ENCODE assay signal across 8 cellular contexts in the genomic region with DNA sequence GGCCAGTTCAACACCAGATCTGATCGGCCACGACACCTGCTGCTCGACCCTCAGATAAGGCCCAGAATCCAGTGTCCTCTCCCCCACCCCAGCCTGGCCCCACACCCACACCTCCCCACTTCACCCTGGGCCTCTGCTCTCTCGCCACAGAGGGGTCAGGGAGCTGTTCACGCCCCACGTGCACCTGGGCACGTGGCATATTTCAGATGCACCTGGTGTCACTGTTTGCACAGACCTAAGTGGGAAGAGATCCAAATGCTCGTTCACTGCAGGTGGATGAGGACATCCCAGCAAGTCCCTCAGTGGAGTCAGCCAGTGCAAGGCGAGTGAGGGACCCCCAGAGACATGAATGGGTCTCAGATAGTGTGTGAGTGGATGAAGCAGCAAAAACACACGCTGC. TPM values are rescaled to one million over a fixed set of nuclear protein-coding genes. Genes with fewer than 3 reads are reported as not detected.
A peak's percentile ranks its signal among the peaks of the same experiment; 100 is the strongest.
DNase-seq lines count a peak whose midpoint lies in the region; ATAC-seq and TF ChIP-seq lines count a peak whose summit lies in the region.
"Not testable (repeated sequence)": the region's sequence is repeated elsewhere in the genome, so short reads cannot be mapped to it uniquely, and the experiment has no call there.

No MANE protein-coding gene starts in this region.

- not testable (repeated sequence) for H3K4me3 ChIP-seq in upper lobe of right lung

- peaks cover 21% of the 10 kb centered on the region for H3K36me3 Mint-ChIP-seq in CD4-positive, alpha-beta T cell (ENCODE audit: low read depth)
- peaks cover 23% of the 10 kb centered on the region for H3K36me3 Mint-ChIP-seq in WTC11
- not testable (repeated sequence) for H3K36me3 Mint-ChIP-seq in central memory CD8-positive, alpha-beta T cell (ENCODE audit: insufficient read depth)
- peaks cover 0 to 22% (median 4%) of the 10 kb centered on the region in 3 donors for H3K36me3 Mint-ChIP-seq in naive thymus-derived CD8-positive, alpha-beta T cell

- H3K27me3 Mint-ChIP-seq in CD4-positive, alpha-beta T cell; WTC11 (ENCODE audit: low read depth); central memory CD8-positive, alpha-beta T cell; naive thymus-derived CD8-positive, alpha-beta T cell: not testable (repeated sequence)

- not testable (repeated sequence) for DNase-seq in CD4-positive, alpha-beta T cell; WTC11 (ENCODE audit: low spot score); central memory CD8-positive, alpha-beta T cell (ENCODE audit: low spot score in 2 of 2); naive thymus-derived CD8-positive, alpha-beta T cell
- DNase-seq in DMS53 treated with DMSO at 0.1 percent for 48 hours (lab: John Stamatoyannopoulos, UW; ENCODE audit: unreplicated experiment) (peak; percentile 43), NCI-H2029 treated with DMSO at 0.1 percent for 48 hours (lab: John Stamatoyannopoulos, UW) (peak; percentile 25), NCI-H748 (lab: John Stamatoyannopoulos, UW; ENCODE audit: unreplicated experiment) (peak; percentile 83), upper lobe of right lung (peak; percentile 35)

- H3K36me3 ChIP-seq in upper lobe of right lung: not testable (repeated sequence)

- peak overlapping the region; percentile 67 for H3K27ac Mint-ChIP-seq in CD4-positive, alpha-beta T cell
- H3K27ac Mint-ChIP-seq in WTC11: peak overlapping the region; percentile 67
- H3K27ac Mint-ChIP-seq in central memory CD8-positive, alpha-beta T cell (ENCODE audit: low read depth): not testable (repeated sequence)
- H3K27ac Mint-ChIP-seq in naive thymus-derived CD8-positive, alpha-beta T cell: peak overlapping the region in 6 of 10 donors; percentile 21 to 85 (median 68)

- not testable (repeated sequence) for H3K27ac ChIP-seq in CD4-positive, alpha-beta T cell (ENCODE audit: low read depth, low read length); upper lobe of right lung

- POLR2A ChIA-PET in CD4-positive, alpha-beta T cell (lab: Charles Lee): interaction anchor here (0.9 kb wide), 1 partner anchor 25 kb away, joined by 3 read pairs; a partner anchor contains a TSS
- POLR2A ChIA-PET in WTC11 (lab: Charles Lee); naive thymus-derived CD8-positive, alpha-beta T cell (lab: Charles Lee): not testable (repeated sequence)

- intact Hi-C loops in CD4-positive, alpha-beta T cell (cut with DNase I, micrococcal nuclease); upper lobe of right lung (cut with DNase I): not testable (repeated sequence)

- CTCF ChIA-PET in CD4-positive, alpha-beta T cell (lab: Charles Lee); WTC11 (lab: Charles Lee): not testable (repeated sequence)

- not testable (repeated sequence) for ATAC-seq in CD4-positive, alpha-beta T cell (ENCODE audit: poor library complexity); WTC11; central memory CD8-positive, alpha-beta T cell (replicated peaks; ENCODE audit: extremely low read depth, poor library complexity, severe bottlenecking); naive thymus-derived CD8-positive, alpha-beta T cell; upper lobe of right lung

- H3K27me3 ChIP-seq in CD4-positive, alpha-beta T cell (ENCODE audit: control insufficient read depth, insufficient read depth, low read length); upper lobe of right lung: not testable (repeated sequence)

- not testable (repeated sequence) for H3K9me3 ChIP-seq in CD4-positive, alpha-beta T cell (ENCODE audit: control insufficient read depth, low read length); upper lobe of right lung

- not testable (repeated sequence) for TF ChIP-seq CTCF in CD4-positive, alpha-beta T cell (IDR thresholded peaks at IDR 0.05); WTC11 (IDR thresholded peaks at IDR 0.05); upper lobe of right lung (IDR thresholded peaks at IDR 0.05)

- H3K4me1 Mint-ChIP-seq in CD4-positive, alpha-beta T cell (ENCODE audit: low read depth): peaks cover 31% of the 10 kb centered on the region
- H3K4me1 Mint-ChIP-seq in WTC11: peaks cover 37% of the 10 kb centered on the region
- peaks cover 42% of the 10 kb centered on the region for H3K4me1 Mint-ChIP-seq in central memory CD8-positive, alpha-beta T cell
- peaks cover 26 to 49% (median 38%) of the 10 kb centered on the region in 4 donors for H3K4me1 Mint-ChIP-seq in naive thymus-derived CD8-positive, alpha-beta T cell

- H3K4me3 Mint-ChIP-seq in CD4-positive, alpha-beta T cell: peak overlapping the region; percentile 14
- H3K4me3 Mint-ChIP-seq in WTC11: not testable (repeated sequence)
- H3K4me3 Mint-ChIP-seq in central memory CD8-positive, alpha-beta T cell: peak overlapping the region; percentile 48
- H3K4me3 Mint-ChIP-seq in naive thymus-derived CD8-positive, alpha-beta T cell: peak overlapping the region in 8 of 10 donors; percentile 33 to 80 (median 52)

- H3K4me1 ChIP-seq in upper lobe of right lung: not testable (repeated sequence)

- not testable (repeated sequence) for H3K9me3 Mint-ChIP-seq in CD4-positive, alpha-beta T cell; WTC11; central memory CD8-positive, alpha-beta T cell; naive thymus-derived CD8-positive, alpha-beta T cell

RNA-seq across cellular contexts. Expression of a gene that starts 24.8 kb away (rescaled TPM):
- total RNA-seq in CD4-positive, alpha-beta T cell: 10 to 100 TPM; 36.9 to 38.1 TPM
- total RNA-seq in WTC11 (2021) (80.4 to 86.8 TPM (median 83.6 TPM) in 3 replicates), upper lobe of right lung (69.5 TPM)
- total RNA-seq in naive thymus-derived CD8-positive, alpha-beta T cell: 10 to 100 TPM; 92.5 to 98.2 TPM
- 100 to 1,000 TPM; 183 to 223 (median 211) TPM for polyA plus RNA-seq in naive thymus-derived CD8-positive, alpha-beta T cell

RNA-seq across cellular contexts. Expression of a gene that starts 25.3 kb away (rescaled TPM):
- total RNA-seq in CD4-positive, alpha-beta T cell: under 1 TPM; 0.45 to 0.63 TPM
- total RNA-seq in WTC11 (2021) (4.5 to 9.7 TPM (median 7.0 TPM) in 3 replicates), upper lobe of right lung (11.3 TPM)
- 1 to 10 TPM; 5.8 to 7.6 TPM for total RNA-seq in naive thymus-derived CD8-positive, alpha-beta T cell
- polyA plus RNA-seq in naive thymus-derived CD8-positive, alpha-beta T cell: under 1 TPM in 2 of 3 donors, not detected in 1; 0.11 to 0.23 TPM
